Comparison of ENCODE assay signal across 8 cellular contexts in the genomic region with DNA sequence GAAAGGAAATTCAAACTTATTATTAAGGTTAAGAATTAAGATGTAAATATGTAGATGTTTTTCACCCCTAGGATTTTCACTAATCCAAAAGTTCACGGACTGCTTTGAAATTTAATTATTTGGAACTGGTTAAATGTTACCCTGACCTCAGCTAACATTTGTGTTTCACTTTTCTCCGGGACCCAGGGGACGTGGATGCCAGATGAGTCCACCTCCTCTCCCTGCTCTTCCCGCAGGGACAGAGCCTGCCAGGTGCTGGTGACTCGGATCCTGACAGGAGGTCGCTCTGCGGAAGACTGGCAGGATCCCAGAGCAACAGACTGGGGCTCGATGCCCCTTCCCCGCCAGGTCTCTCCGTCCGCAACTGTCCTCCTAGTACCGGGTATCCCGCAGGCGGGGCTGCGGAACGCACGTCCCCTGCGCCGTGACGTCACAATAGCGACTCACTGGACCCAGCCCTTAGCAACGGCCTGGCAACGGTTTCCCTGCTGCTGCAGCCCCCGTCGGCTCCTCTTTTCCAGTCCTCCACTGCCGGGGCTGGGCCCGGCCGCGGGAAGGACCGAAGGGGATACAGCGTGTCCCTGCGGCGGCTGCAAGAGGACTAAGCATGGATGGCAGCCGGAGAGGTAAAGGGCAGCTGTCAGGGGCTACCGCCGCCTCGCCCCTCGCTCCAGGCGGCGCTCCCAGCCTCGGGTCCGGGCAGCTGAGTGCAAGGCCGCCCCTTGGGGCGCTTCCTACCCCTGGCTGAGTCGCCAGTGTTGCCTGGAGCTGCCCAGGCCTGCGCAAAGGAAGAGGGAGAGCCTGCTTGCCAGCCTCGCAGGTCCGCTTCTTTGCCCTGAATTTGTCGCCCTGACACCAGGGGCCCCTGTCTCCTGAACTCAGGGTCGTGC. TPM values are rescaled to one million over a fixed set of nuclear protein-coding genes. Genes with fewer than 3 reads are reported as not detected.
A peak's percentile ranks its signal among the peaks of the same experiment; 100 is the strongest.
DNase-seq lines count a peak whose midpoint lies in the region; ATAC-seq and TF ChIP-seq lines count a peak whose summit lies in the region.

A gene with protein sequence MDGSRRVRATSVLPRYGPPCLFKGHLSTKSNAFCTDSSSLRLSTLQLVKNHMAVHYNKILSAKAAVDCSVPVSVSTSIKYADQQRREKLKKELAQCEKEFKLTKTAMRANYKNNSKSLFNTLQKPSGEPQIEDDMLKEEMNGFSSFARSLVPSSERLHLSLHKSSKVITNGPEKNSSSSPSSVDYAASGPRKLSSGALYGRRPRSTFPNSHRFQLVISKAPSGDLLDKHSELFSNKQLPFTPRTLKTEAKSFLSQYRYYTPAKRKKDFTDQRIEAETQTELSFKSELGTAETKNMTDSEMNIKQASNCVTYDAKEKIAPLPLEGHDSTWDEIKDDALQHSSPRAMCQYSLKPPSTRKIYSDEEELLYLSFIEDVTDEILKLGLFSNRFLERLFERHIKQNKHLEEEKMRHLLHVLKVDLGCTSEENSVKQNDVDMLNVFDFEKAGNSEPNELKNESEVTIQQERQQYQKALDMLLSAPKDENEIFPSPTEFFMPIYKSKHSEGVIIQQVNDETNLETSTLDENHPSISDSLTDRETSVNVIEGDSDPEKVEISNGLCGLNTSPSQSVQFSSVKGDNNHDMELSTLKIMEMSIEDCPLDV (plus strand): TSS at position 446 of the 890 bp plus-strand sequence. CDS start 162 bp downstream, at position 608.

- peak within 1 kb of the TSS in 9 of 10 donors; percentile 64 to 88 (median 80) for H3K27ac ChIP-seq in heart right ventricle
- peak within 1 kb of the TSS; percentile 78 to 88 (median 82) for H3K27ac ChIP-seq in transverse colon

- H3K27me3 ChIP-seq in heart right ventricle (no peaks in the 10 kb centered on the region), transverse colon (no peaks in the 10 kb centered on the region)

- H3K9me3 ChIP-seq in heart right ventricle (no peaks in the 10 kb centered on the region), transverse colon (no peaks in the 10 kb centered on the region)

- peaks cover 0 to 19% (median 14%) of the 10 kb centered on the region in 9 donors for H3K4me1 ChIP-seq in heart right ventricle
- H3K4me1 ChIP-seq in transverse colon, result peaks cover 0 to 19% (median 7%) of the 10 kb centered on the region in 4 donors

- TF ChIP-seq CTCF in GM12875 (IDR thresholded peaks at IDR 0.05; ENCODE audit: borderline replicate concordance, insufficient read depth, low read depth, low read length) (no peak), heart right ventricle (IDR thresholded peaks at IDR 0.05) (peak in 2 of 9 donors; percentile 15 to 20), transverse colon (IDR thresholded peaks at IDR 0.05) (no peak)

- no peaks in the 10 kb centered on the region for H3K36me3 ChIP-seq in heart right ventricle
- no peaks in the 10 kb centered on the region for H3K36me3 ChIP-seq in transverse colon

- ATAC-seq in HG02678 (IDR thresholded peaks at IDR 0.05; ENCODE audit: unreplicated experiment) (peak; percentile 99), heart right ventricle (peak; percentile 99 to 100 (median 100))

- in situ Hi-C loops in transverse colon (cut with MboI; ENCODE audit: low pct_ligation_motif_present in 1 of 4, low pct_unique_long_range_greater_than_20kb in 1 of 4, low sequenced_read_pairs in 3 of 4), result loop anchor here in 1 of 4 donors (25.0 kb wide), 1 partner anchor 198 kb away; no protein-coding TSS in a partner anchor

- DNase-seq in NCI-H1105 treated with DMSO at 0.1 percent for 48 hours (lab: John Stamatoyannopoulos, UW), result peak; percentile 96
- peak; percentile 60 for DNase-seq in T follicular helper cell (ENCODE audit: low read depth)
- peak; percentile 79 for DNase-seq in amniotic stem cell (lab: John Stamatoyannopoulos, UW)
- DNase-seq in heart right ventricle, result peak; percentile 94 to 95
- peak; percentile 93 for DNase-seq in pons (ENCODE audit: low spot score)
- peak; percentile 95 for DNase-seq in transverse colon

- TF ChIP-seq EP300 in transverse colon (IDR thresholded peaks at IDR 0.05; ENCODE audit: low read depth), result no peak

- H3K4me3 ChIP-seq in GM12875 (ENCODE audit: low read depth, low read length), result peak within 1 kb of the TSS; percentile 67
- peak within 1 kb of the TSS; percentile 55 to 95 (median 72) for H3K4me3 ChIP-seq in heart right ventricle
- H3K4me3 ChIP-seq in transverse colon, result peak within 1 kb of the TSS; percentile 62 to 95 (median 74)

- 0% methylated on average over 50 of the region's 50 CpGs for WGBS in heart right ventricle, 2 donors
- 0% methylated on average over 3 to 47 of the region's 50 CpGs for WGBS in transverse colon (ENCODE audit: low coverage in 1 of 2), 2 donors

- intact Hi-C loops in heart right ventricle (cut with DNase I) (loop anchor here in 5 of 10 donors (5.0 to 10.0 kb wide), 6 partner anchors 169 to 391 kb away; a partner anchor contains a TSS), transverse colon (cut with DNase I; ENCODE audit: low total_unique reads) (no loop called here)

- TF ChIP-seq POLR2A in transverse colon (IDR thresholded peaks at IDR 0.05), result peak; percentile 69

RNA-seq across cellular contexts. Expression of the gene that starts here (rescaled TPM):
- 10 to 100 TPM in 4 of 10 donors, 1 to 10 TPM in 6; 5.1 to 14.7 (median 9.2) TPM for total RNA-seq in heart right ventricle
- polyA plus RNA-seq in heart right ventricle, result 1 to 10 TPM; 3.1 to 6.0 TPM
- total RNA-seq in transverse colon, result 10 to 100 TPM in 2 of 4 donors, 1 to 10 TPM in 2; 2.8 to 15.7 (median 10.8) TPM

Comparison
In these comparisons a context has a peak if more than half of its experiments do, and no peak if none do; other contexts are left out.
1. Peak in every context shown above with its lines: DNase-seq, ATAC-seq, H3K4me3 ChIP-seq and H3K27ac ChIP-seq.